9 cellular contexts compared by ENCODE assay signal in the genomic region with DNA sequence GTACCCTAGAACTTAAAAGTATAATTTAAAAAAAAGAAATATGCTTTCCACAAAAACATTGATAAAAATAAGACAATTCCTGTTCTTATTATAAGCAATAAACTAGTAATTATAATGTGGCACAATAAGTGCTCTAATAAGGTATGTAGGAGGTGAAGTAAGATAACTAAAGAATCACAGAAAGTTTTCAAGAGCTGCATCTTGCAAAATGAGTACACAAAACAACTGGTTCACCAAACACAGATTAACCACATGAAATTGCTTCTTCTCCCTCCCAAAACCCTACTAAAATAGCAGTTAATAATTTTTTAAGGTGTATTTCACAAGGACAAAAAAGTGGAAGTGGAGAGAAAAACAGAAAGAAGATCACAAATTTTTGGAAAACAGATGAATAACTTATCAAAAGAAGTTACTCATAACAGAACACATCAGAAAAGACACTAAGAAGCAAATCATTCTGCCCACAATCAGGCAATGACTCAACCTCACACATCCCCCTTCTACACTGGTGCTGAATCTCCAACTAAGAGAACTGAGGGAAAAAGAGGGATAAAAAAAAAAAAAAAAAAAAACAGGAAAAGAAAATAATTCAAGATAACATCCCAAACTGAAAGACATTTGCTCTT.
DNase-seq lines count a peak whose midpoint lies in the region; ATAC-seq and TF ChIP-seq lines count a peak whose summit lies in the region.
"Had no signal": no experiment of that assay in that cellular context is flagged by ENCODE, and none has a peak within 500 bp of the region (broad histone marks: within the 10 kb centered on the region; RNA-seq: fewer than 3 reads in every experiment).

No MANE protein-coding gene starts in this region.

- H3K4me3 ChIP-seq in fibroblast of lung (replicated peaks in 1 of 4; ENCODE audit: control extremely low read depth in 1 of 4, insufficient read depth in 1 of 4, low read depth in 3 of 4, low read length in 4 of 4) (no peak overlapping the region), endodermal cell (ENCODE audit: low read length) (no peak overlapping the region), colonic mucosa (no peak overlapping the region)
- H3K4me3 ChIP-seq: suprapubic skin had no signal

- H3K27me3 ChIP-seq in fibroblast of lung (ENCODE audit: control insufficient read depth, insufficient read depth, low read length) (no peaks in the 10 kb centered on the region), endodermal cell (ENCODE audit: control insufficient read depth, insufficient read depth, low read length, poor library complexity, severe bottlenecking) (no peaks in the 10 kb centered on the region), colonic mucosa (no peaks in the 10 kb centered on the region)
- H3K27me3 ChIP-seq: suprapubic skin had no signal

- H3K9ac ChIP-seq in fibroblast of lung (ENCODE audit: insufficient read depth, low read length), result no peak overlapping the region
- no peak overlapping the region for H3K9ac ChIP-seq in endodermal cell (ENCODE audit: extremely low read depth, low read length, poor library complexity, severe bottlenecking)
- no peak overlapping the region for H3K9ac ChIP-seq in colonic mucosa (ENCODE audit: low read depth in 2 of 2, low read length in 2 of 2)

- H4K20me1 ChIP-seq in fibroblast of lung (ENCODE audit: control insufficient read depth, extremely low read depth, insufficient read depth, low read length), result no peaks in the 10 kb centered on the region

- H3K36me3 ChIP-seq in fibroblast of lung (ENCODE audit: control insufficient read depth, insufficient read depth, low read length) (no peaks in the 10 kb centered on the region), endodermal cell (ENCODE audit: control insufficient read depth, insufficient read depth, low read length) (no peaks in the 10 kb centered on the region), colonic mucosa (no peaks in the 10 kb centered on the region)
- H3K36me3 ChIP-seq: suprapubic skin had no signal

- intact Hi-C loops in colonic mucosa (cut with DNase I), result no loop called here
- intact Hi-C loops in activated T-helper 1 cell treated with anti-CD3 and anti-CD28 coated beads, Interleukin-12 subunit alpha, Interleukin-12 subunit beta, Interleukin-2, Interleukin-4 antibody, amounts not matched to agents 30 ng/mL and 10 ng/mL and 1 ng/mL, durations not matched to agents 14 hours and 24 hours and 36 hours (cut with micrococcal nuclease), result loop anchor here (2.0 to 10.0 kb wide), 3 partner anchors 36 to 123 kb away; partner anchors contain the start of gene TBC1D5

- H3K27ac Mint-ChIP-seq in endodermal cell, result no peak overlapping the region
- H3K27ac Mint-ChIP-seq in activated T-helper 1 cell treated with anti-CD3 and anti-CD28 coated beads, Interleukin-12 subunit alpha, Interleukin-12 subunit beta, Interleukin-2, Interleukin-4 antibody, amounts not matched to agents 30 ng/mL and 10 ng/mL and 1 ng/mL, durations not matched to agents 14 hours and 24 hours and 36 hours, result no peak overlapping the region

- H3K36me3 Mint-ChIP-seq in endodermal cell (ENCODE audit: low read depth), result no peaks in the 10 kb centered on the region
- no peaks in the 10 kb centered on the region for H3K36me3 Mint-ChIP-seq in activated T-helper 1 cell treated with anti-CD3 and anti-CD28 coated beads, Interleukin-12 subunit alpha, Interleukin-12 subunit beta, Interleukin-2, Interleukin-4 antibody, amounts not matched to agents 30 ng/mL and 10 ng/mL and 1 ng/mL, durations not matched to agents 14 hours and 24 hours and 36 hours (ENCODE audit: low read depth)

- no peak overlapping the region for H3K4me3 Mint-ChIP-seq in endodermal cell
- no peak overlapping the region for H3K4me3 Mint-ChIP-seq in activated T-helper 1 cell treated with anti-CD3 and anti-CD28 coated beads, Interleukin-12 subunit alpha, Interleukin-12 subunit beta, Interleukin-2, Interleukin-4 antibody, amounts not matched to agents 30 ng/mL and 10 ng/mL and 1 ng/mL, durations not matched to agents 14 hours and 24 hours and 36 hours

- peak; percentile 66 for ATAC-seq in GM19455 (IDR thresholded peaks at IDR 0.05; ENCODE audit: unreplicated experiment)
- ATAC-seq in HG03439 (IDR thresholded peaks at IDR 0.05; ENCODE audit: unreplicated experiment), result peak; percentile 67

- H3K27ac ChIP-seq in fibroblast of lung (ENCODE audit: insufficient read depth, low read length), result no peak overlapping the region
- H3K27ac ChIP-seq in endodermal cell (ENCODE audit: low read depth, low read length), result no peak overlapping the region
- H3K27ac ChIP-seq in colonic mucosa, result no peak overlapping the region
- H3K27ac ChIP-seq: suprapubic skin had no signal

- DNase-seq in CD1c-positive myeloid dendritic cell (ENCODE audit: extremely low spot score) (peak; percentile 6), fibroblast of lung (ENCODE audit: low read depth in 2 of 2) (peak; percentile 30 to 70), endodermal cell (no peak), colonic mucosa (no peak), DMS153 treated with DMSO at 0.1 percent for 48 hours (lab: John Stamatoyannopoulos, UW; ENCODE audit: unreplicated experiment) (no peak)
- no peak for DNase-seq in activated T-helper 1 cell treated with anti-CD3 and anti-CD28 coated beads, Interleukin-12 subunit alpha, Interleukin-12 subunit beta, Interleukin-2, Interleukin-4 antibody, amounts not matched to agents 30 ng/mL and 10 ng/mL and 1 ng/mL, durations not matched to agents 14 hours and 24 hours and 36 hours (ENCODE audit: low spot score)

- peaks cover 4% of the 10 kb centered on the region for H3K9me3 Mint-ChIP-seq in endodermal cell
- no peaks in the 10 kb centered on the region for H3K9me3 Mint-ChIP-seq in activated T-helper 1 cell treated with anti-CD3 and anti-CD28 coated beads, Interleukin-12 subunit alpha, Interleukin-12 subunit beta, Interleukin-2, Interleukin-4 antibody, amounts not matched to agents 30 ng/mL and 10 ng/mL and 1 ng/mL, durations not matched to agents 14 hours and 24 hours and 36 hours

- no peaks in the 10 kb centered on the region for H3K4me1 ChIP-seq in fibroblast of lung (ENCODE audit: control insufficient read depth, extremely low read depth, insufficient read depth, low read length)
- no peaks in the 10 kb centered on the region for H3K4me1 ChIP-seq in endodermal cell (ENCODE audit: control insufficient read depth, insufficient read depth, low read length)
- no peaks in the 10 kb centered on the region for H3K4me1 ChIP-seq in colonic mucosa
- H3K4me1 ChIP-seq: suprapubic skin had no signal

- no peaks in the 10 kb centered on the region for H3K27me3 Mint-ChIP-seq in endodermal cell (ENCODE audit: insufficient read depth)
- no peaks in the 10 kb centered on the region for H3K27me3 Mint-ChIP-seq in activated T-helper 1 cell treated with anti-CD3 and anti-CD28 coated beads, Interleukin-12 subunit alpha, Interleukin-12 subunit beta, Interleukin-2, Interleukin-4 antibody, amounts not matched to agents 30 ng/mL and 10 ng/mL and 1 ng/mL, durations not matched to agents 14 hours and 24 hours and 36 hours (ENCODE audit: insufficient read depth)

- peaks cover 4% of the 10 kb centered on the region for H3K4me1 Mint-ChIP-seq in endodermal cell
- H3K4me1 Mint-ChIP-seq in activated T-helper 1 cell treated with anti-CD3 and anti-CD28 coated beads, Interleukin-12 subunit alpha, Interleukin-12 subunit beta, Interleukin-2, Interleukin-4 antibody, amounts not matched to agents 30 ng/mL and 10 ng/mL and 1 ng/mL, durations not matched to agents 14 hours and 24 hours and 36 hours (ENCODE audit: low read depth), result peaks cover 7% of the 10 kb centered on the region

- H3K79me2 ChIP-seq in fibroblast of lung (ENCODE audit: control insufficient read depth, insufficient read depth, low read length), result no peaks in the 10 kb centered on the region

- TF ChIP-seq CTCF in fibroblast of lung (conservative IDR thresholded peaks at IDR 0.05 in 1 of 2, IDR thresholded peaks at IDR 0.05 in 1 of 2; ENCODE audit: low read depth in 1 of 2, low read length in 2 of 2) (no peak), endodermal cell (conservative IDR thresholded peaks at IDR 0.05) (no peak), colonic mucosa (IDR thresholded peaks at IDR 0.05) (no peak)

- H3K9me3 ChIP-seq in fibroblast of lung (ENCODE audit: control insufficient read depth, insufficient read depth, low read depth, low read length), result no peaks in the 10 kb centered on the region
- no peaks in the 10 kb centered on the region for H3K9me3 ChIP-seq in endodermal cell (ENCODE audit: control insufficient read depth, low read length)
- no peaks in the 10 kb centered on the region for H3K9me3 ChIP-seq in colonic mucosa
- H3K9me3 ChIP-seq: suprapubic skin had no signal

- no peak overlapping the region for H2AFZ ChIP-seq in fibroblast of lung (ENCODE audit: low read length)

- no peak overlapping the region for H3K4me2 ChIP-seq in fibroblast of lung (ENCODE audit: extremely low read depth, insufficient read depth, low read length)

Comparison
In these comparisons a context has a peak if more than half of its experiments do, and no peak if none do; other contexts are left out.
1. DNase-seq: peak in CD1c-positive myeloid dendritic cell (single experiment) and fibroblast of lung (2 of 2); none in endodermal cell (single experiment), colonic mucosa (single experiment), activated T-helper 1 cell treated with anti-CD3 and anti-CD28 coated beads, Interleukin-12 subunit alpha, Interleukin-12 subunit beta, Interleukin-2, Interleukin-4 antibody, amounts not matched to agents 30 ng/mL and 10 ng/mL and 1 ng/mL, durations not matched to agents 14 hours and 24 hours and 36 hours (single experiment) and DMS153 treated with DMSO at 0.1 percent for 48 hours (single experiment).